In the genomic region with DNA sequence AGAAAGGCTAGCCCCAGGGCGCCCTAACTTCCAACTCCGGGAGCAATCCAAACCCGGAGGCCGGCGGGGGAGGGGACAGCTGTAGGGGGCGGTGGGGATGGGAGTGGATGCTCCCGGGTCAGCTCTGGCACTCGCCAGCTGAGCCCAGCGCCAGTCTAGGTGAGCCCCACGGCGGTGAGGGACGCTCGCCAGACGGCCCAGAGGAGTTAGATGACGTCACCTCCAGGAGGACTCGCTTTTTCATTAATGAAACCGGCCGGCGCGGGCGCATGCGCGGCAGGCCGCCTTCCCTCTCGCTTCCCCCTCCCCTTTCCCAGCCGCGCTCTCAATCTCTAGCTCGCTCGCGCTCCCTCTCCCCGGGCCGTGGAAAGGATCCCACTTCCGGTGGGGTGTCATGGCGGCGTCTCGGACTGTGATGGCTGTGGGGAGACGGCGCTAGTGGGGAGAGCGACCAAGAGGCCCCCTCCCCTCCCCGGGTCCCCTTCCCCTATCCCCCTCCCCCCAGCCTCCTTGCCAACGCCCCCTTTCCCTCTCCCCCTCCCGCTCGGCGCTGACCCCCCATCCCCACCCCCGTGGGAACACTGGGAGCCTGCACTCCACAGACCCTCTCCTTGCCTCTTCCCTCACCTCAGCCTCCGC, we compare ENCODE assay signal across 8 cellular contexts. TPM values are rescaled to one million over a fixed set of nuclear protein-coding genes. Genes with fewer than 3 reads are reported as not detected.
DNase-seq lines count a peak whose midpoint lies in the region; ATAC-seq and TF ChIP-seq lines count a peak whose summit lies in the region.

A gene with protein sequence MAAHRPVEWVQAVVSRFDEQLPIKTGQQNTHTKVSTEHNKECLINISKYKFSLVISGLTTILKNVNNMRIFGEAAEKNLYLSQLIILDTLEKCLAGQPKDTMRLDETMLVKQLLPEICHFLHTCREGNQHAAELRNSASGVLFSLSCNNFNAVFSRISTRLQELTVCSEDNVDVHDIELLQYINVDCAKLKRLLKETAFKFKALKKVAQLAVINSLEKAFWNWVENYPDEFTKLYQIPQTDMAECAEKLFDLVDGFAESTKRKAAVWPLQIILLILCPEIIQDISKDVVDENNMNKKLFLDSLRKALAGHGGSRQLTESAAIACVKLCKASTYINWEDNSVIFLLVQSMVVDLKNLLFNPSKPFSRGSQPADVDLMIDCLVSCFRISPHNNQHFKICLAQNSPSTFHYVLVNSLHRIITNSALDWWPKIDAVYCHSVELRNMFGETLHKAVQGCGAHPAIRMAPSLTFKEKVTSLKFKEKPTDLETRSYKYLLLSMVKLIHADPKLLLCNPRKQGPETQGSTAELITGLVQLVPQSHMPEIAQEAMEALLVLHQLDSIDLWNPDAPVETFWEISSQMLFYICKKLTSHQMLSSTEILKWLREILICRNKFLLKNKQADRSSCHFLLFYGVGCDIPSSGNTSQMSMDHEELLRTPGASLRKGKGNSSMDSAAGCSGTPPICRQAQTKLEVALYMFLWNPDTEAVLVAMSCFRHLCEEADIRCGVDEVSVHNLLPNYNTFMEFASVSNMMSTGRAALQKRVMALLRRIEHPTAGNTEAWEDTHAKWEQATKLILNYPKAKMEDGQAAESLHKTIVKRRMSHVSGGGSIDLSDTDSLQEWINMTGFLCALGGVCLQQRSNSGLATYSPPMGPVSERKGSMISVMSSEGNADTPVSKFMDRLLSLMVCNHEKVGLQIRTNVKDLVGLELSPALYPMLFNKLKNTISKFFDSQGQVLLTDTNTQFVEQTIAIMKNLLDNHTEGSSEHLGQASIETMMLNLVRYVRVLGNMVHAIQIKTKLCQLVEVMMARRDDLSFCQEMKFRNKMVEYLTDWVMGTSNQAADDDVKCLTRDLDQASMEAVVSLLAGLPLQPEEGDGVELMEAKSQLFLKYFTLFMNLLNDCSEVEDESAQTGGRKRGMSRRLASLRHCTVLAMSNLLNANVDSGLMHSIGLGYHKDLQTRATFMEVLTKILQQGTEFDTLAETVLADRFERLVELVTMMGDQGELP (N-terminal part only) (plus strand): TSS at position 378 of the 639 bp plus-strand sequence. CDS start 333 bp downstream, outside the sequence.

- no peaks in the 10 kb centered on the region for H3K27me3 ChIP-seq in aorta (ENCODE audit: control insufficient read depth in 1 of 2, insufficient read depth in 2 of 2, low read length in 1 of 2)

- DNase-seq in NCI-H2081 (lab: John Stamatoyannopoulos, UW): peak; percentile 89 to 92
- peak; percentile 78 for DNase-seq in T-helper 9 cell
- peak; percentile 89 for DNase-seq in astrocyte of the cerebellum (ENCODE audit: low read depth)
- peak; percentile 98 for DNase-seq in hepatic stellate cell (ENCODE audit: low spot score)
- DNase-seq in renal cortical epithelial cell (ENCODE audit: low read depth): peak; percentile 82
- DNase-seq in aorta: peak; percentile 98 to 99

- peak; percentile 84 for ATAC-seq in GM18502 (IDR thresholded peaks at IDR 0.05; ENCODE audit: poor library complexity, unreplicated experiment)
- ATAC-seq in HG02970 (IDR thresholded peaks at IDR 0.05; ENCODE audit: low FRiP score, unreplicated experiment): peak; percentile 82
- ATAC-seq in aorta (ENCODE audit: low FRiP score): peak; percentile 97

- no peak for TF ChIP-seq CTCF in astrocyte of the cerebellum (IDR thresholded peaks at IDR 0.05; ENCODE audit: low read depth, low read length, missing control alignments)

- in situ Hi-C loops in astrocyte of the cerebellum (cut with HindIII; ENCODE audit: low sequenced_read_pairs): no loop called here

- intact Hi-C loops in aorta (cut with DNase I): loop anchor here (10.0 kb wide), 2 partner anchors 120 to 190 kb away; partner anchors contain the start of gene TEFM (in 1 of the 2)

- peak within 1 kb of the TSS; percentile 89 for H3K4me3 ChIP-seq in astrocyte of the cerebellum (ENCODE audit: low read depth, low read length)
- H3K4me3 ChIP-seq in aorta (ENCODE audit: low read length in 2 of 2): peak within 1 kb of the TSS; percentile 71 to 86

- peaks cover 0 to 5% of the 10 kb centered on the region in 2 donors for H3K4me1 ChIP-seq in aorta (ENCODE audit: control insufficient read depth in 1 of 2, insufficient read depth in 2 of 2, low read length in 2 of 2)

- no peaks in the 10 kb centered on the region for H3K36me3 ChIP-seq in aorta (ENCODE audit: control insufficient read depth in 1 of 2, insufficient read depth in 2 of 2, low read length in 1 of 2)

- peak within 1 kb of the TSS; percentile 64 to 77 for H3K27ac ChIP-seq in aorta (ENCODE audit: low read depth in 1 of 2, low read length in 2 of 2)

- H3K9me3 ChIP-seq in aorta (ENCODE audit: control insufficient read depth, low read length): no peaks in the 10 kb centered on the region

- whole genome bisulfite sequencing in aorta, 2 donors: 0% methylated on average over 29 to 46 of the region's 46 CpGs

RNA-seq across cellular contexts. Expression of the gene that starts here (rescaled TPM):
- total RNA-seq in renal cortical epithelial cell (31.4 and 121 TPM in 2 replicates), aorta (10 to 100 TPM; 74.5 to 93.9 TPM)
- 10 to 100 TPM in 1 of 2 donors, 1 to 10 TPM in 1; 4.1 to 15.5 TPM for polyA plus RNA-seq in aorta

Comparison
In these comparisons a context has a peak if more than half of its experiments do, and no peak if none do; other contexts are left out.
1. Peak in every context shown above with its lines: DNase-seq, ATAC-seq, H3K4me3 ChIP-seq and H3K27ac ChIP-seq.